In the genomic region with DNA sequence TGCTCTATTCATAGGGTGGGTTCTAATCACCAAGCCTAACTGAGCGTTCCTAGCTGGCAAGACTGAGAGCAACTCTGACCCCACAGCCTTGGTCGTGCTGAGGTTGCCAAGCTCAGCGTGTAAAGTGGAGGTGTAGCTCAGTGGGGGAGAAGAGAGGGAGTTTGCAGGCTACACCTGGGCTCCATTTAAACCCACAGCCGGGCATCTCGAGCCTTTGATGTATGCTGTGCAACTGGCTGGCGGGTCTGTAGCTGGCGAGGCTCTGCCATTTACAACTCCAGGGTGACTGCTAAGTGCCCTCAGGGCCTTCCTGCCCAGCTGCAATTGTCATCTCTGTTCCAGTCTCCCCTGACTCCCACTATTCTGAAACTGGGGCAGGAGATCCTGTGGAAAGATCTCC, we compare ENCODE assay signal across 29 cellular contexts. TPM values are rescaled to one million over a fixed set of nuclear protein-coding genes. Genes with fewer than 3 reads are reported as not detected.
"Had no signal": no experiment of that assay in that cellular context is flagged by ENCODE, and none has a peak within 500 bp of the region (broad histone marks: within the 10 kb centered on the region; RNA-seq: fewer than 3 reads in every experiment).

No MANE protein-coding gene starts in this region.

- H3K9ac ChIP-seq: parathyroid adenoma had no signal

- H3K27me3 ChIP-seq: right atrium auricular region, suprapubic skin, transverse colon had no signal

- H3K27me3 Mint-ChIP-seq: activated CD8-positive, alpha-beta T cell treated with anti-CD3 and anti-CD28 coated beads for 36 hours; activated T-helper 17 cell treated with anti-CD3 and anti-CD28 coated beads, Interleukin-2, amount 50 U/mL, for 72 hours; naive thymus-derived CD4-positive, alpha-beta T cell had no signal

- H3K9me3 ChIP-seq: psoas muscle, right atrium auricular region, suprapubic skin, transverse colon had no signal

- H3K36me3 Mint-ChIP-seq: immature natural killer cell; mesothelial cell of epicardium; naive thymus-derived CD4-positive, alpha-beta T cell; stimulated activated naive B cell treated with anti-CD40 and anti-IgM and Interleukin-4, amounts not matched to agents 10 μg/mL and 1 μg/mL and 100 μg/mL, for 72 hours had no signal

- H3K27ac Mint-ChIP-seq: activated B cell treated with CpG ODN at 0.5 μM for 24 hours; activated CD8-positive, alpha-beta T cell treated with anti-CD3 and anti-CD28 coated beads for 36 hours; activated T-helper 17 cell treated with anti-CD3 and anti-CD28 coated beads, Interleukin-2, amount 50 U/mL, for 72 hours; immature natural killer cell; mesothelial cell of epicardium; stimulated activated naive B cell treated with anti-CD40 and anti-IgM and Interleukin-4, amounts not matched to agents 10 μg/mL and 1 μg/mL and 100 μg/mL, for 72 hours had no signal

- H3K27ac ChIP-seq: parathyroid adenoma, psoas muscle, right atrium auricular region, suprapubic skin, transverse colon had no signal

- H3K9me3 Mint-ChIP-seq: activated B cell treated with CpG ODN at 0.5 μM for 24 hours; activated CD8-positive, alpha-beta T cell treated with anti-CD3 and anti-CD28 coated beads for 36 hours; activated T-cell treated with anti-CD3 and anti-CD28 coated beads, Interleukin-2, amount 50 U/mL, for 4 hours; activated T-helper 17 cell treated with anti-CD3 and anti-CD28 coated beads, Interleukin-2, amount 50 U/mL, for 72 hours; immature natural killer cell; mesothelial cell of epicardium; naive thymus-derived CD4-positive, alpha-beta T cell; neural crest cell; stimulated activated naive B cell treated with anti-CD40 and anti-IgM and Interleukin-4, amounts not matched to agents 10 μg/mL and 1 μg/mL and 100 μg/mL, for 72 hours had no signal

- H3K4me3 Mint-ChIP-seq: activated B cell treated with CpG ODN at 0.5 μM for 24 hours; activated CD8-positive, alpha-beta T cell treated with anti-CD3 and anti-CD28 coated beads for 36 hours; activated T-cell treated with anti-CD3 and anti-CD28 coated beads, Interleukin-2, amount 50 U/mL, for 4 hours; activated T-helper 17 cell treated with anti-CD3 and anti-CD28 coated beads, Interleukin-2, amount 50 U/mL, for 72 hours; immature natural killer cell; mesothelial cell of epicardium; naive thymus-derived CD4-positive, alpha-beta T cell; neural crest cell; stimulated activated naive B cell treated with anti-CD40 and anti-IgM and Interleukin-4, amounts not matched to agents 10 μg/mL and 1 μg/mL and 100 μg/mL, for 72 hours had no signal

- ATAC-seq: activated CD8-positive, alpha-beta T cell treated with anti-CD3 and anti-CD28 coated beads for 36 hours; activated T-cell treated with anti-CD3 and anti-CD28 coated beads, Interleukin-2, amount 50 U/mL, for 4 hours; activated T-helper 17 cell treated with anti-CD3 and anti-CD28 coated beads, Interleukin-2, amount 50 U/mL, for 72 hours; left colon; naive thymus-derived CD4-positive, alpha-beta T cell; psoas muscle; stimulated activated naive B cell treated with anti-CD40 and anti-IgM and Interleukin-4, amounts not matched to agents 10 μg/mL and 1 μg/mL and 100 μg/mL, for 72 hours had no signal

- H3K4me3 ChIP-seq: psoas muscle, right atrium auricular region, suprapubic skin, transverse colon had no signal

- DNase-seq: activated B cell treated with CpG ODN at 0.5 μM for 24 hours; activated CD4-positive, alpha-beta T cell treated with anti-CD3 and anti-CD28 coated beads, Interleukin-2, amount 50 U/mL, for 1 hour; activated CD8-positive, alpha-beta T cell treated with anti-CD3 and anti-CD28 coated beads for 36 hours; activated gamma-delta T cell treated with Interleukin-2 at 50 U/mL for 16 hours; activated naive CD4-positive, alpha-beta T cell treated with anti-CD3 and anti-CD28 coated beads, Interleukin-2, amount 50 U/mL, for 16 hours; activated T-cell treated with anti-CD3 and anti-CD28 coated beads, Interleukin-2, amount 50 U/mL, for 4 hours; anterior cingulate cortex; effector memory CD4-positive, alpha-beta T cell; hypothalamus; immature natural killer cell; kidney; left colon; mammary epithelial cell; naive thymus-derived CD4-positive, alpha-beta T cell; nucleus accumbens; psoas muscle; stimulated activated CD4-positive, alpha-beta T cell treated with anti-CD3 and anti-CD28 coated beads, Interleukin-15, amount 100 ng/mL, for 24 hours; stimulated activated CD4-positive, alpha-beta T cell treated with anti-CD3 and anti-CD28 coated beads, Interleukin-2, amount 100 ng/mL, for 24 hours; stimulated activated naive B cell treated with anti-CD40 and anti-IgM and Interleukin-4, amounts not matched to agents 10 μg/mL and 1 μg/mL and 100 μg/mL, for 72 hours; T-helper 2 cell; transverse colon had no signal

- H3K36me3 ChIP-seq: right atrium auricular region, suprapubic skin, transverse colon had no signal

- H3K4me1 ChIP-seq: psoas muscle had no signal

RNA-seq across cellular contexts. Expression of gene CHRNA1, which starts 20.0 kb away (rescaled TPM):
- total RNA-seq: activated B cell treated with CpG ODN at 0.5 μM for 24 hours; activated CD8-positive, alpha-beta T cell treated with anti-CD3 and anti-CD28 coated beads for 36 hours; activated T-cell treated with anti-CD3 and anti-CD28 coated beads, Interleukin-2, amount 50 U/mL, for 4 hours; bronchial epithelial cell; kidney; liver; mammary epithelial cell; naive thymus-derived CD4-positive, alpha-beta T cell; neural crest cell; suprapubic skin had no signal
- polyA plus RNA-seq: immature natural killer cell; liver; mammary epithelial cell; naive thymus-derived CD4-positive, alpha-beta T cell had no signal
